In the genomic region with DNA sequence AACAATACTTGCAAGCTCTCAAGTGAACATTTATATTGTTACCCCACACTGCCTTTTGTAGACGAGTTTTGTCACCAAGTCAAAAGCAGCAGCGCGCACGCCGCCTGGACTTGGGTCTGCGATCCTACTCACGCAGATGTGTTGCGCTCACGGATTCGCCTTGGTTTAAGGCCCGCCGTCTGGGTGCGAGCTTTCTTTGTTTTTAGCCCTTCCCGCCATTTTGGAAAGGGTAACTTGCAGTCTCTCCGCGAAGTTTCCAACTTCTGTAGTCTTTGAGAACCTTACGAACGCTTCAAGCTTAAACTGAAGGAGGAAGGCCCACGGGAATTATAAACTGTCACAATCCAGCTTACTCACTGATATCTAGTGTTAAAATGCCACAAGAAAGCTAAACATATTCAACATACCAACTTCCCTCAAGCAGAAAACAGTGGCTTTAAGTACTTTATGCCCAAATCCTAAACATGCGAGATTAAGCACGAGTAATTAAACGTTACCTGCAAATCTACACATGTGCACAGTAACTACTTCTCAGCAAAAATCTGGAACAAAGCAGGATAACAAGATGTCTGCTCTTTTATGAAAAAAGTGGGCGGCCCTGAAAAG, we compare ENCODE assay signal across 1 cellular context.
A peak's percentile ranks its signal among the peaks of the same experiment; 100 is the strongest.
TF ChIP-seq lines count a peak whose summit lies in the region.

No MANE protein-coding gene starts in this region.

TF ChIP-seq in K562, 482 proteins besides CTCF, POLR2A, EP300 and RAD21 (continued from another document and continues in another):
- no peak for TF ChIP-seq ESRRB (CRISPR knock-in tag; IDR thresholded peaks at IDR 0.05; ENCODE audit: borderline replicate concordance)
- TF ChIP-seq, protein P1, sequence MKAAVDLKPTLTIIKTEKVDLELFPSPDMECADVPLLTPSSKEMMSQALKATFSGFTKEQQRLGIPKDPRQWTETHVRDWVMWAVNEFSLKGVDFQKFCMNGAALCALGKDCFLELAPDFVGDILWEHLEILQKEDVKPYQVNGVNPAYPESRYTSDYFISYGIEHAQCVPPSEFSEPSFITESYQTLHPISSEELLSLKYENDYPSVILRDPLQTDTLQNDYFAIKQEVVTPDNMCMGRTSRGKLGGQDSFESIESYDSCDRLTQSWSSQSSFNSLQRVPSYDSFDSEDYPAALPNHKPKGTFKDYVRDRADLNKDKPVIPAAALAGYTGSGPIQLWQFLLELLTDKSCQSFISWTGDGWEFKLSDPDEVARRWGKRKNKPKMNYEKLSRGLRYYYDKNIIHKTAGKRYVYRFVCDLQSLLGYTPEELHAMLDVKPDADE (conservative IDR thresholded peaks at IDR 0.05; ENCODE audit: control insufficient read depth, low read depth, low read length) = no peak; the same call in 1 of the 2 replicates
- TF ChIP-seq NCOA6 (IDR thresholded peaks at IDR 0.05) = no peak
- TF ChIP-seq GATA2 (CRISPR knock-in tag; IDR thresholded peaks at IDR 0.05) = no peak
- TF ChIP-seq, protein P2, sequence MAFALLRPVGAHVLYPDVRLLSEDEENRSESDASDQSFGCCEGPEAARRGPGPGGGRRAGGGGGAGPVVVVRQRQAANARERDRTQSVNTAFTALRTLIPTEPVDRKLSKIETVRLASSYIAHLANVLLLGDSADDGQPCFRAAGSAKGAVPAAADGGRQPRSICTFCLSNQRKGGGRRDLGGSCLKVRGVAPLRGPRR (CRISPR knock-in tag; IDR thresholded peaks at IDR 0.05) = no peak
- TF ChIP-seq POLR2AphosphoS5 (IDR thresholded peaks at IDR 0.05; ENCODE audit: control insufficient read depth, insufficient read depth, low read depth, low read length) = 0 out of 2 replicates have a peak, but pooled peaks have one; percentile 0
- TF ChIP-seq POLR2AphosphoS2 (IDR thresholded peaks at IDR 0.05; ENCODE audit: low read length) = no peak
- TF ChIP-seq POLR2G (IDR thresholded peaks at IDR 0.05; ENCODE audit: low read depth, low read length) = peak; percentile 11; the same call in 1 of the 2 replicates
- TF ChIP-seq, protein P3, sequence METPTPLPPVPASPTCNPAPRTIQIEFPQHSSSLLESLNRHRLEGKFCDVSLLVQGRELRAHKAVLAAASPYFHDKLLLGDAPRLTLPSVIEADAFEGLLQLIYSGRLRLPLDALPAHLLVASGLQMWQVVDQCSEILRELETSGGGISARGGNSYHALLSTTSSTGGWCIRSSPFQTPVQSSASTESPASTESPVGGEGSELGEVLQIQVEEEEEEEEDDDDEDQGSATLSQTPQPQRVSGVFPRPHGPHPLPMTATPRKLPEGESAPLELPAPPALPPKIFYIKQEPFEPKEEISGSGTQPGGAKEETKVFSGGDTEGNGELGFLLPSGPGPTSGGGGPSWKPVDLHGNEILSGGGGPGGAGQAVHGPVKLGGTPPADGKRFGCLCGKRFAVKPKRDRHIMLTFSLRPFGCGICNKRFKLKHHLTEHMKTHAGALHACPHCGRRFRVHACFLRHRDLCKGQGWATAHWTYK (CRISPR knock-in tag; IDR thresholded peaks at IDR 0.05) = peak; percentile 11
- 0 out of 2 replicates have a peak, but pooled peaks have one; percentile 28 for TF ChIP-seq ZFX (CRISPR knock-in tag; IDR thresholded peaks at IDR 0.05)
- peak in 1 of 2 experiments; percentile 42; a peak in 1 of 4 replicates for TF ChIP-seq NRF1 (conservative IDR thresholded peaks at IDR 0.05 in 1 of 2, IDR thresholded peaks at IDR 0.05 in 1 of 2)
- TF ChIP-seq TGIF2 (CRISPR knock-in tag; IDR thresholded peaks at IDR 0.05) = peak; percentile 88; the same call in 1 of the 2 replicates
- TF ChIP-seq, protein P4, sequence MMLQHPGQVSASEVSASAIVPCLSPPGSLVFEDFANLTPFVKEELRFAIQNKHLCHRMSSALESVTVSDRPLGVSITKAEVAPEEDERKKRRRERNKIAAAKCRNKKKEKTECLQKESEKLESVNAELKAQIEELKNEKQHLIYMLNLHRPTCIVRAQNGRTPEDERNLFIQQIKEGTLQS (IDR thresholded peaks at IDR 0.05) = no peak
- TF ChIP-seq, protein P4 (CRISPR knock-in tag; conservative IDR thresholded peaks at IDR 0.05) = 0 out of 2 replicates have a peak, but pooled peaks have one; percentile 19
- peak in 1 of 2 experiments; percentile 9; a peak in 1 of 4 replicates for TF ChIP-seq NONO (IDR thresholded peaks at IDR 0.05; ENCODE audit: low read depth in 2 of 2, low read length in 1 of 2)
- no peak for TF ChIP-seq SIN3B (IDR thresholded peaks at IDR 0.05; ENCODE audit: low read depth)
- peak; percentile 13; the same call in 1 of the 2 replicates for TF ChIP-seq ZKSCAN8 (CRISPR knock-in tag; IDR thresholded peaks at IDR 0.05)
- TF ChIP-seq CCAR2 (IDR thresholded peaks at IDR 0.05; ENCODE audit: low read depth, low read length) = no peak
- no peak for TF ChIP-seq KLF1 (tag; IDR thresholded peaks at IDR 0.05)
- 0 out of 2 replicates have a peak, but pooled peaks have one; percentile 17 for TF ChIP-seq ZNF263 (CRISPR knock-in tag; IDR thresholded peaks at IDR 0.05; ENCODE audit: borderline replicate concordance)
- TF ChIP-seq KAT2B (IDR thresholded peaks at IDR 0.05; ENCODE audit: low read depth, low read length) = no peak
- TF ChIP-seq ZNF3 (CRISPR knock-in tag; IDR thresholded peaks at IDR 0.05) = 0 out of 2 replicates have a peak, but pooled peaks have one; percentile 7
- TF ChIP-seq RBBP5 (IDR thresholded peaks at IDR 0.05; ENCODE audit: borderline replicate concordance, insufficient read depth, low read length, poor library complexity, severe bottlenecking) = peak; percentile 25
- TF ChIP-seq TAF7 (tag; IDR thresholded peaks at IDR 0.05) = peak; percentile 19; the same call in 1 of the 2 replicates
- no peak for TF ChIP-seq ATF1 (CRISPR knock-in tag; IDR thresholded peaks at IDR 0.05)
- no peak for TF ChIP-seq ATF1 (tag; IDR thresholded peaks at IDR 0.05)
- TF ChIP-seq, protein P5, sequence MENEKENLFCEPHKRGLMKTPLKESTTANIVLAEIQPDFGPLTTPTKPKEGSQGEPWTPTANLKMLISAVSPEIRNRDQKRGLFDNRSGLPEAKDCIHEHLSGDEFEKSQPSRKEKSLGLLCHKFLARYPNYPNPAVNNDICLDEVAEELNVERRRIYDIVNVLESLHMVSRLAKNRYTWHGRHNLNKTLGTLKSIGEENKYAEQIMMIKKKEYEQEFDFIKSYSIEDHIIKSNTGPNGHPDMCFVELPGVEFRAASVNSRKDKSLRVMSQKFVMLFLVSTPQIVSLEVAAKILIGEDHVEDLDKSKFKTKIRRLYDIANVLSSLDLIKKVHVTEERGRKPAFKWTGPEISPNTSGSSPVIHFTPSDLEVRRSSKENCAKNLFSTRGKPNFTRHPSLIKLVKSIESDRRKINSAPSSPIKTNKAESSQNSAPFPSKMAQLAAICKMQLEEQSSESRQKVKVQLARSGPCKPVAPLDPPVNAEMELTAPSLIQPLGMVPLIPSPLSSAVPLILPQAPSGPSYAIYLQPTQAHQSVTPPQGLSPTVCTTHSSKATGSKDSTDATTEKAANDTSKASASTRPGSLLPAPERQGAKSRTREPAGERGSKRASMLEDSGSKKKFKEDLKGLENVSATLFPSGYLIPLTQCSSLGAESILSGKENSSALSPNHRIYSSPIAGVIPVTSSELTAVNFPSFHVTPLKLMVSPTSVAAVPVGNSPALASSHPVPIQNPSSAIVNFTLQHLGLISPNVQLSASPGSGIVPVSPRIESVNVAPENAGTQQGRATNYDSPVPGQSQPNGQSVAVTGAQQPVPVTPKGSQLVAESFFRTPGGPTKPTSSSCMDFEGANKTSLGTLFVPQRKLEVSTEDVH (IDR thresholded peaks at IDR 0.05; ENCODE audit: low read depth, partially characterized antibody) = no peak
- TF ChIP-seq E2F3 (CRISPR knock-in tag; IDR thresholded peaks at IDR 0.05) = peak; percentile 17; the same call in 1 of the 2 replicates
- TF ChIP-seq SIN3A (IDR thresholded peaks at IDR 0.05; ENCODE audit: borderline replicate concordance in 2 of 2, control insufficient read depth in 1 of 2, low read depth in 2 of 2, low read length in 2 of 2) = peak in 1 of 2 experiments; percentile 24; a peak in 1 of 4 replicates
- TF ChIP-seq ILF3 (IDR thresholded peaks at IDR 0.05; ENCODE audit: borderline replicate concordance) = 0 out of 2 replicates have a peak, but pooled peaks have one; percentile 36
- peak; percentile 53; the same call in 1 of the 2 replicates for TF ChIP-seq ZNF778 (CRISPR knock-in tag; IDR thresholded peaks at IDR 0.05)
- TF ChIP-seq, protein P6, sequence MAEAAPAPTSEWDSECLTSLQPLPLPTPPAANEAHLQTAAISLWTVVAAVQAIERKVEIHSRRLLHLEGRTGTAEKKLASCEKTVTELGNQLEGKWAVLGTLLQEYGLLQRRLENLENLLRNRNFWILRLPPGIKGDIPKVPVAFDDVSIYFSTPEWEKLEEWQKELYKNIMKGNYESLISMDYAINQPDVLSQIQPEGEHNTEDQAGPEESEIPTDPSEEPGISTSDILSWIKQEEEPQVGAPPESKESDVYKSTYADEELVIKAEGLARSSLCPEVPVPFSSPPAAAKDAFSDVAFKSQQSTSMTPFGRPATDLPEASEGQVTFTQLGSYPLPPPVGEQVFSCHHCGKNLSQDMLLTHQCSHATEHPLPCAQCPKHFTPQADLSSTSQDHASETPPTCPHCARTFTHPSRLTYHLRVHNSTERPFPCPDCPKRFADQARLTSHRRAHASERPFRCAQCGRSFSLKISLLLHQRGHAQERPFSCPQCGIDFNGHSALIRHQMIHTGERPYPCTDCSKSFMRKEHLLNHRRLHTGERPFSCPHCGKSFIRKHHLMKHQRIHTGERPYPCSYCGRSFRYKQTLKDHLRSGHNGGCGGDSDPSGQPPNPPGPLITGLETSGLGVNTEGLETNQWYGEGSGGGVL (CRISPR knock-in tag; IDR thresholded peaks at IDR 0.05) = no peak
- no peak for TF ChIP-seq ZNF124 (CRISPR knock-in tag; IDR thresholded peaks at IDR 0.05)
- TF ChIP-seq FOXP1 (CRISPR knock-in tag; IDR thresholded peaks at IDR 0.05) = 0 out of 2 replicates have a peak, but pooled peaks have one; percentile 5
- TF ChIP-seq HNRNPK (IDR thresholded peaks at IDR 0.05; ENCODE audit: low read depth, low read length, poor library complexity, severe bottlenecking) = no peak
- TF ChIP-seq TEAD4 (IDR thresholded peaks at IDR 0.05; ENCODE audit: low read length) = 0 out of 2 replicates have a peak, but pooled peaks have one; percentile 14
- TF ChIP-seq TEAD4 (CRISPR knock-in tag; IDR thresholded peaks at IDR 0.05; ENCODE audit: borderline replicate concordance) = no peak
- TF ChIP-seq YY1 (IDR thresholded peaks at IDR 0.05; ENCODE audit: borderline replicate concordance in 1 of 3, control insufficient read depth in 1 of 3, extremely low read depth in 1 of 3, insufficient read depth in 3 of 3, insufficient read length in 1 of 3, insufficient replicate concordance in 2 of 3, low read depth in 1 of 3, low read length in 2 of 3) = peak; percentile 60 to 91 (median 80)
- no peak for TF ChIP-seq TFAM (CRISPR knock-in tag; conservative IDR thresholded peaks at IDR 0.05)
- TF ChIP-seq, protein P7, sequence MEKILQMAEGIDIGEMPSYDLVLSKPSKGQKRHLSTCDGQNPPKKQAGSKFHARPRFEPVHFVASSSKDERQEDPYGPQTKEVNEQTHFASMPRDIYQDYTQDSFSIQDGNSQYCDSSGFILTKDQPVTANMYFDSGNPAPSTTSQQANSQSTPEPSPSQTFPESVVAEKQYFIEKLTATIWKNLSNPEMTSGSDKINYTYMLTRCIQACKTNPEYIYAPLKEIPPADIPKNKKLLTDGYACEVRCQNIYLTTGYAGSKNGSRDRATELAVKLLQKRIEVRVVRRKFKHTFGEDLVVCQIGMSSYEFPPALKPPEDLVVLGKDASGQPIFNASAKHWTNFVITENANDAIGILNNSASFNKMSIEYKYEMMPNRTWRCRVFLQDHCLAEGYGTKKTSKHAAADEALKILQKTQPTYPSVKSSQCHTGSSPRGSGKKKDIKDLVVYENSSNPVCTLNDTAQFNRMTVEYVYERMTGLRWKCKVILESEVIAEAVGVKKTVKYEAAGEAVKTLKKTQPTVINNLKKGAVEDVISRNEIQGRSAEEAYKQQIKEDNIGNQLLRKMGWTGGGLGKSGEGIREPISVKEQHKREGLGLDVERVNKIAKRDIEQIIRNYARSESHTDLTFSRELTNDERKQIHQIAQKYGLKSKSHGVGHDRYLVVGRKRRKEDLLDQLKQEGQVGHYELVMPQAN (IDR thresholded peaks at IDR 0.05; ENCODE audit: borderline replicate concordance) = no peak; the same call in 1 of the 2 replicates
- no peak for TF ChIP-seq EHMT2 (IDR thresholded peaks at IDR 0.05)
- peak; percentile 78; the same call in 1 of the 2 replicates for TF ChIP-seq FOXK1 (CRISPR knock-in tag; IDR thresholded peaks at IDR 0.05; ENCODE audit: borderline replicate concordance)
- no peak for TF ChIP-seq ZBTB17 (CRISPR knock-in tag; IDR thresholded peaks at IDR 0.05)
- no peak for TF ChIP-seq NCOA2 (IDR thresholded peaks at IDR 0.05; ENCODE audit: partially characterized antibody in 2 of 2)
- TF ChIP-seq MTA3 (IDR thresholded peaks at IDR 0.05; ENCODE audit: borderline replicate concordance) = no peak
- TF ChIP-seq, protein P8, sequence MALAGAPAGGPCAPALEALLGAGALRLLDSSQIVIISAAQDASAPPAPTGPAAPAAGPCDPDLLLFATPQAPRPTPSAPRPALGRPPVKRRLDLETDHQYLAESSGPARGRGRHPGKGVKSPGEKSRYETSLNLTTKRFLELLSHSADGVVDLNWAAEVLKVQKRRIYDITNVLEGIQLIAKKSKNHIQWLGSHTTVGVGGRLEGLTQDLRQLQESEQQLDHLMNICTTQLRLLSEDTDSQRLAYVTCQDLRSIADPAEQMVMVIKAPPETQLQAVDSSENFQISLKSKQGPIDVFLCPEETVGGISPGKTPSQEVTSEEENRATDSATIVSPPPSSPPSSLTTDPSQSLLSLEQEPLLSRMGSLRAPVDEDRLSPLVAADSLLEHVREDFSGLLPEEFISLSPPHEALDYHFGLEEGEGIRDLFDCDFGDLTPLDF (CRISPR knock-in tag; IDR thresholded peaks at IDR 0.05) = no peak
- TF ChIP-seq, protein P9, sequence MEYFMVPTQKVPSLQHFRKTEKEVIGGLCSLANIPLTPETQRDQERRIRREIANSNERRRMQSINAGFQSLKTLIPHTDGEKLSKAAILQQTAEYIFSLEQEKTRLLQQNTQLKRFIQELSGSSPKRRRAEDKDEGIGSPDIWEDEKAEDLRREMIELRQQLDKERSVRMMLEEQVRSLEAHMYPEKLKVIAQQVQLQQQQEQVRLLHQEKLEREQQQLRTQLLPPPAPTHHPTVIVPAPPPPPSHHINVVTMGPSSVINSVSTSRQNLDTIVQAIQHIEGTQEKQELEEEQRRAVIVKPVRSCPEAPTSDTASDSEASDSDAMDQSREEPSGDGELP (CRISPR knock-in tag; IDR thresholded peaks at IDR 0.05; ENCODE audit: borderline replicate concordance) = no peak
- no peak for TF ChIP-seq SMC3 (conservative IDR thresholded peaks at IDR 0.05; ENCODE audit: insufficient read depth, low read depth, low read length)
